Comparison of ENCODE assay signal across 8 cellular contexts in genomic region chr6:144284474-144284752, GRCh38. TPM values are rescaled to one million over a fixed set of nuclear protein-coding genes. Genes with fewer than 3 reads are reported as not detected.
DNase-seq lines count a peak whose midpoint lies in the region; ATAC-seq, FAIRE-seq and TF ChIP-seq lines count a peak whose summit lies in the region.

No MANE protein-coding gene starts in this region.

- no peak overlapping the region for H3K23ac ChIP-seq in neuronal stem cell (ENCODE audit: low read depth, low read length, poor library complexity)

- H3K4me1 Mint-ChIP-seq in CD8-positive, alpha-beta memory T cell, result peaks cover 23 to 37% (median 29%) of the 10 kb centered on the region in 3 donors
- peaks cover 8% of the 10 kb centered on the region for H3K4me1 Mint-ChIP-seq in endothelial cell (ENCODE audit: unreplicated experiment)

- H4K8ac ChIP-seq in neuronal stem cell (ENCODE audit: low read depth, low read length), result no peak overlapping the region

- H3K27ac Mint-ChIP-seq in CD8-positive, alpha-beta memory T cell, result peak overlapping the region in 6 of 8 donors; percentile 22 to 68 (median 47)
- peak overlapping the region; percentile 33 for H3K27ac Mint-ChIP-seq in endothelial cell (ENCODE audit: unreplicated experiment)

- POLR2A ChIA-PET in CD8-positive, alpha-beta memory T cell (lab: Charles Lee), result no interaction called here
- POLR2A ChIA-PET in PC-9 (lab: Charles Lee; ENCODE audit: unreplicated experiment), result interaction anchor here (0.6 kb wide), 1 partner anchor 189 kb away, joined by 5 read pairs; the partner anchor contains the start of gene SF3B5

- H3K4me2 ChIP-seq in PC-9, result peak overlapping the region; percentile 88
- H3K4me2 ChIP-seq in neuronal stem cell (ENCODE audit: insufficient read depth, low read length, poor library complexity, severe bottlenecking), result peak overlapping the region; percentile 81

- H3K36me3 ChIP-seq in CD8-positive, alpha-beta memory T cell (ENCODE audit: insufficient read depth, low read length), result no peaks in the 10 kb centered on the region
- no peaks in the 10 kb centered on the region for H3K36me3 ChIP-seq in PC-9 (ENCODE audit: low read depth)
- H3K36me3 ChIP-seq in neuronal stem cell (replicated peaks in 1 of 2; ENCODE audit: control insufficient read depth in 2 of 2, insufficient read depth in 2 of 2, low read length in 2 of 2), result no peaks in the 10 kb centered on the region

- H3K9me3 ChIP-seq in CD8-positive, alpha-beta memory T cell (ENCODE audit: low read length), result no peaks in the 10 kb centered on the region
- H3K9me3 ChIP-seq in PC-9 (ENCODE audit: insufficient read depth, low read depth) (no peaks in the 10 kb centered on the region), neuronal stem cell (replicated peaks in 1 of 2; ENCODE audit: control insufficient read depth in 2 of 2, insufficient read depth in 1 of 2, low read depth in 1 of 2, low read length in 2 of 2) (peaks cover 0 to 5% of the 10 kb centered on the region in 2 donors)

- H3K9ac ChIP-seq in neuronal stem cell (ENCODE audit: low read depth, low read length, poor library complexity), result no peak overlapping the region

- TF ChIP-seq CTCF in PC-9 (conservative IDR thresholded peaks at IDR 0.05) (no peak), endothelial cell (IDR thresholded peaks at IDR 0.05; ENCODE audit: unreplicated experiment) (no peak)

- no peaks in the 10 kb centered on the region for H4K20me1 ChIP-seq in PC-9 (ENCODE audit: insufficient read depth)

- no peak for ATAC-seq in GM19467 (IDR thresholded peaks at IDR 0.05; ENCODE audit: unreplicated experiment)

- H2AK5ac ChIP-seq in neuronal stem cell (ENCODE audit: low read depth, low read length), result no peak overlapping the region

- H3K27ac ChIP-seq in CD8-positive, alpha-beta memory T cell (ENCODE audit: low read depth, low read length), result peak overlapping the region; percentile 38
- H3K27ac ChIP-seq in PC-9 (peak overlapping the region; percentile 87), neuronal stem cell (replicated peaks; ENCODE audit: low read length) (peak overlapping the region; percentile 99)

- H3K14ac ChIP-seq in neuronal stem cell (ENCODE audit: low read length), result no peak overlapping the region

- H3K27me3 Mint-ChIP-seq in CD8-positive, alpha-beta memory T cell, result no peaks in the 10 kb centered on the region
- H3K27me3 Mint-ChIP-seq in endothelial cell (ENCODE audit: unreplicated experiment), result peaks cover 3% of the 10 kb centered on the region

- H2BK15ac ChIP-seq in neuronal stem cell (ENCODE audit: low read length), result no peak overlapping the region

- H3K9me2 ChIP-seq in PC-9 (ENCODE audit: insufficient read depth), result no peaks in the 10 kb centered on the region

- peaks cover 0 to 10% (median 2%) of the 10 kb centered on the region in 3 donors for H3K36me3 Mint-ChIP-seq in CD8-positive, alpha-beta memory T cell
- H3K36me3 Mint-ChIP-seq in endothelial cell (ENCODE audit: low read depth, unreplicated experiment), result no peaks in the 10 kb centered on the region

- H3K9me3 Mint-ChIP-seq in CD8-positive, alpha-beta memory T cell, result no peaks in the 10 kb centered on the region
- H3K9me3 Mint-ChIP-seq in endothelial cell (ENCODE audit: unreplicated experiment), result no peaks in the 10 kb centered on the region

- peaks cover 22% of the 10 kb centered on the region for H3K79me2 ChIP-seq in PC-9 (ENCODE audit: low read depth)

- H2BK5ac ChIP-seq in neuronal stem cell (ENCODE audit: low read length), result no peak overlapping the region

- DNase-seq in CD8-positive, alpha-beta memory T cell, result no peak
- peak in 1 of 2 experiments; percentile 84 for DNase-seq in PC-9
- DNase-seq in endothelial cell (ENCODE audit: low spot score), result no peak
- no peak for DNase-seq in neuronal stem cell (ENCODE audit: low spot score)
- no peak for DNase-seq in SHP77 (lab: John Stamatoyannopoulos, UW)
- no peak for DNase-seq in GF-D8 (lab: John Stamatoyannopoulos, UW)
- DNase-seq in urothelium cell line (ENCODE audit: low spot score), result no peak

- H2AFZ ChIP-seq in PC-9 (peak overlapping the region; percentile 90), neuronal stem cell (ENCODE audit: low read length) (peak overlapping the region; percentile 99)

- no peak overlapping the region for H2BK12ac ChIP-seq in neuronal stem cell (ENCODE audit: low read length)

- H4K91ac ChIP-seq in neuronal stem cell (ENCODE audit: low read depth, low read length, poor library complexity), result no peak overlapping the region

- no CpG with 5 or more reads among the region's 6 CpGs for WGBS in neuronal stem cell (ENCODE audit: extremely low coverage in 2 of 2, insufficient read length in 2 of 2, insufficient replicate concordance in 1 of 2), 2 donors

- no peak overlapping the region for H2BK120ac ChIP-seq in neuronal stem cell (ENCODE audit: low read depth, low read length)

- no TSS peak for BruUV-seq in PC-9 (replicated peaks; lab: Mats Ljungman, UMichigan)

- peaks cover 43% of the 10 kb centered on the region for H3F3A ChIP-seq in PC-9 (ENCODE audit: insufficient read depth, low read depth)

- no peak overlapping the region for H3K4ac ChIP-seq in neuronal stem cell (ENCODE audit: low read length)

- H3K4me1 ChIP-seq in CD8-positive, alpha-beta memory T cell (ENCODE audit: insufficient read depth, low read length), result peaks cover 16% of the 10 kb centered on the region
- H3K4me1 ChIP-seq in PC-9 (replicated peaks; ENCODE audit: insufficient read depth) (peaks cover 24% of the 10 kb centered on the region), neuronal stem cell (ENCODE audit: control insufficient read depth in 2 of 2, insufficient read depth in 1 of 2, low read depth in 1 of 2, low read length in 2 of 2) (peaks cover 2 to 6% of the 10 kb centered on the region in 2 donors)

- intact Hi-C loops in PC-9 (cut with micrococcal nuclease; ENCODE audit: unreplicated experiment), result loop anchor here (1.0 kb wide), 2 partner anchors 18 to 135 kb away; no protein-coding TSS in a partner anchor

- CTCF ChIA-PET in CD8-positive, alpha-beta memory T cell (lab: Charles Lee), result no interaction called here
- CTCF ChIA-PET in PC-9 (lab: Charles Lee), result interaction anchor here (0.6 kb wide), 1 partner anchor 68 kb away, joined by 3 read pairs; no protein-coding TSS in a partner anchor

- H3K27me3 ChIP-seq in CD8-positive, alpha-beta memory T cell (ENCODE audit: insufficient read depth, low read length, poor library complexity, severe bottlenecking), result no peaks in the 10 kb centered on the region
- no peaks in the 10 kb centered on the region for H3K27me3 ChIP-seq in PC-9 (ENCODE audit: insufficient read depth, low read depth)
- no peaks in the 10 kb centered on the region for H3K27me3 ChIP-seq in neuronal stem cell (ENCODE audit: control insufficient read depth in 3 of 3, insufficient read depth in 3 of 3, low read depth in 1 of 3, low read length in 3 of 3)

- H3K79me1 ChIP-seq in neuronal stem cell (ENCODE audit: low read depth, low read length), result peaks cover 12% of the 10 kb centered on the region

- peak overlapping the region; percentile 91 to 99 (median 97) for H3K4me3 Mint-ChIP-seq in CD8-positive, alpha-beta memory T cell
- H3K4me3 Mint-ChIP-seq in endothelial cell (ENCODE audit: unreplicated experiment), result peak overlapping the region; percentile 90

- no peak for FAIRE-seq in urothelium cell line (lab: Jason Lieb, UNC)

- peak overlapping the region; percentile 90 for H3K4me3 ChIP-seq in CD8-positive, alpha-beta memory T cell (ENCODE audit: low read length)
- H3K4me3 ChIP-seq in PC-9 (peak overlapping the region; percentile 93), neuronal stem cell (ENCODE audit: low read length in 2 of 2) (peak overlapping the region; percentile 93 to 98)

- peak overlapping the region; percentile 100 for H3K18ac ChIP-seq in neuronal stem cell (ENCODE audit: low read length)

RNA-seq across cellular contexts. Expression of gene UTRN, which starts 0.7 kb away (rescaled TPM):
- total RNA-seq in CD8-positive, alpha-beta memory T cell, result 10 to 100 TPM; 42.7 to 42.8 TPM
- polyA plus RNA-seq in CD8-positive, alpha-beta memory T cell, result 96.8 TPM
- 108 and 125 TPM in 2 replicates for total RNA-seq in PC-9 (2021)
- total RNA-seq in endothelial cell (ENCODE audit: unreplicated experiment), result 164 TPM
- polyA plus RNA-seq in neuronal stem cell (2013, experiment 1 of 2), result 13.3 TPM
- 12.3 TPM for polyA plus RNA-seq in neuronal stem cell (2013, experiment 2 of 2)

Comparison
In these comparisons a context has a peak if more than half of its experiments do, and no peak if none do; other contexts are left out.
1. H3K27ac ChIP-seq: peak in every context shown above with its lines; median percentile 99 in neuronal stem cell; 87 in PC-9; 38 in CD8-positive, alpha-beta memory T cell.